2 cellular contexts compared by ENCODE assay signal in the genomic region with DNA sequence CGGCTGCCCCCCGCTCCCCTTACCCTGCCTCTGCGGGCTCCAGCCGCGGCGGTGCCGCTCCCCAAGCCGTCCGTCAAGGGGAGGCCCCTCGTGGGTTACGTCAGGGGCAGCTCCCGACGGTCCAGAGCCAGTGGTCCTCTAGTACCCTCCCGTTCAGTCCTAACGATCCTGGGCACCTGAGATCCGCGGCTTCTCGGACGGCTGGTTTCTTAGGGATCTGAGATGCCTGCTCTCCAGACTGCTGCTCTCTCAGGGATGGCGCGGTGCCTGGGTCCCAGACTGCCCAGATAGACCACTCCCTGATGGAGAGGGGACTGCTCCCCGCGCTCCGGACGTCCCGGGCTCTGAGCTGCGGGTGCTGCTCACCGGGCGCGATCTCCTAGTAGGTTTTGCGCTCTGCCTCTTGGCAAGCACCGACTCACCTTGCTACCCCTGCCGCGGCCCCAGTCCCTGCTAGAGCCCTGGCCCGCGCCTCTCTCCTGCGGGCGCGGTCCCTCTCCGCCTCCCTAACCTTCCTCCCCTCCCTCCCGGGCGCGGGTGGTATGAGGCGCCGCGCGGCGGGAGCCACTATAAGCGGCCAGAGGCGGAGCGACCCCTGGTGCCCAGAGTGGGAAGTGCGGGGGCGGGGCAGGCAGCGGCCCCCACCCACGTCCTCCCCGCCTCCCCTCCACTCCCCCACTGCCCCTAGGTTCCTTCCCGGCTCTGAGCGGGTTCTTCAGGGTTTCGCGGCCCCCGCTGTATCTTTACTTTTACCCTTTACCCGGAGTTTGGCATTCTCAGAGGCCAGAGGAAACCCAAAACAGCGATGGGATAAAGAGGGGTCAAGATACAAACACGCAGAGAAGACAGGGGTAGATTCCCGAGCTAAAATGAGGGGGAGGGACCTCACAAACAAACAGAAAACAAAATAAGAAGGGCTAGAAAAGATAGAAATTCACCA.
A peak's percentile ranks its signal among the peaks of the same experiment; 100 is the strongest.
TF ChIP-seq lines count a peak whose summit lies in the region.

A gene (minus strand): TSS at position 544 of the 940 bp plus-strand sequence. CDS start 711 bp downstream, outside the sequence.

TF ChIP-seq in GM23338, 12 proteins besides CTCF, POLR2A, EP300 and RAD21:
- TF ChIP-seq ZNF114 (CRISPR knock-in tag; IDR thresholded peaks at IDR 0.05): no peak
- TF ChIP-seq, protein P1, sequence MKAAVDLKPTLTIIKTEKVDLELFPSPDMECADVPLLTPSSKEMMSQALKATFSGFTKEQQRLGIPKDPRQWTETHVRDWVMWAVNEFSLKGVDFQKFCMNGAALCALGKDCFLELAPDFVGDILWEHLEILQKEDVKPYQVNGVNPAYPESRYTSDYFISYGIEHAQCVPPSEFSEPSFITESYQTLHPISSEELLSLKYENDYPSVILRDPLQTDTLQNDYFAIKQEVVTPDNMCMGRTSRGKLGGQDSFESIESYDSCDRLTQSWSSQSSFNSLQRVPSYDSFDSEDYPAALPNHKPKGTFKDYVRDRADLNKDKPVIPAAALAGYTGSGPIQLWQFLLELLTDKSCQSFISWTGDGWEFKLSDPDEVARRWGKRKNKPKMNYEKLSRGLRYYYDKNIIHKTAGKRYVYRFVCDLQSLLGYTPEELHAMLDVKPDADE (IDR thresholded peaks at IDR 0.05): no peak
- TF ChIP-seq NANOG (IDR thresholded peaks at IDR 0.05; ENCODE audit: borderline replicate concordance): no peak
- peak; percentile 97 for TF ChIP-seq EZH2 (IDR thresholded peaks at IDR 0.05; ENCODE audit: low read depth, unreplicated experiment)
- peak; percentile 67 for TF ChIP-seq EZH2phosphoT487 (IDR thresholded peaks at IDR 0.05; ENCODE audit: unreplicated experiment)
- TF ChIP-seq, protein P2, sequence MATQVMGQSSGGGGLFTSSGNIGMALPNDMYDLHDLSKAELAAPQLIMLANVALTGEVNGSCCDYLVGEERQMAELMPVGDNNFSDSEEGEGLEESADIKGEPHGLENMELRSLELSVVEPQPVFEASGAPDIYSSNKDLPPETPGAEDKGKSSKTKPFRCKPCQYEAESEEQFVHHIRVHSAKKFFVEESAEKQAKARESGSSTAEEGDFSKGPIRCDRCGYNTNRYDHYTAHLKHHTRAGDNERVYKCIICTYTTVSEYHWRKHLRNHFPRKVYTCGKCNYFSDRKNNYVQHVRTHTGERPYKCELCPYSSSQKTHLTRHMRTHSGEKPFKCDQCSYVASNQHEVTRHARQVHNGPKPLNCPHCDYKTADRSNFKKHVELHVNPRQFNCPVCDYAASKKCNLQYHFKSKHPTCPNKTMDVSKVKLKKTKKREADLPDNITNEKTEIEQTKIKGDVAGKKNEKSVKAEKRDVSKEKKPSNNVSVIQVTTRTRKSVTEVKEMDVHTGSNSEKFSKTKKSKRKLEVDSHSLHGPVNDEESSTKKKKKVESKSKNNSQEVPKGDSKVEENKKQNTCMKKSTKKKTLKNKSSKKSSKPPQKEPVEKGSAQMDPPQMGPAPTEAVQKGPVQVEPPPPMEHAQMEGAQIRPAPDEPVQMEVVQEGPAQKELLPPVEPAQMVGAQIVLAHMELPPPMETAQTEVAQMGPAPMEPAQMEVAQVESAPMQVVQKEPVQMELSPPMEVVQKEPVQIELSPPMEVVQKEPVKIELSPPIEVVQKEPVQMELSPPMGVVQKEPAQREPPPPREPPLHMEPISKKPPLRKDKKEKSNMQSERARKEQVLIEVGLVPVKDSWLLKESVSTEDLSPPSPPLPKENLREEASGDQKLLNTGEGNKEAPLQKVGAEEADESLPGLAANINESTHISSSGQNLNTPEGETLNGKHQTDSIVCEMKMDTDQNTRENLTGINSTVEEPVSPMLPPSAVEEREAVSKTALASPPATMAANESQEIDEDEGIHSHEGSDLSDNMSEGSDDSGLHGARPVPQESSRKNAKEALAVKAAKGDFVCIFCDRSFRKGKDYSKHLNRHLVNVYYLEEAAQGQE (IDR thresholded peaks at IDR 0.05; ENCODE audit: unreplicated experiment): no peak
- peak; percentile 36; the same call in 1 of the 2 replicates for TF ChIP-seq CREB1 (CRISPR knock-in tag; IDR thresholded peaks at IDR 0.05; ENCODE audit: low read depth)
- TF ChIP-seq POLR2AphosphoS5 (IDR thresholded peaks at IDR 0.05; ENCODE audit: low read depth): no peak
- no peak for TF ChIP-seq ZNF331 (CRISPR knock-in tag; IDR thresholded peaks at IDR 0.05; ENCODE audit: low read depth)
- TF ChIP-seq STAT1 (IDR thresholded peaks at IDR 0.05; ENCODE audit: unreplicated experiment): no peak

TF ChIP-seq in K562, 482 proteins besides CTCF, POLR2A, EP300 and RAD21 (continues in another document):
- peak; percentile 39; the same call in 1 of the 2 replicates for TF ChIP-seq ZNF263 (CRISPR knock-in tag; IDR thresholded peaks at IDR 0.05; ENCODE audit: borderline replicate concordance)
- TF ChIP-seq TCF3 (CRISPR knock-in tag; IDR thresholded peaks at IDR 0.05): no peak
- TF ChIP-seq NBN (IDR thresholded peaks at IDR 0.05; ENCODE audit: low read depth): no peak
- TF ChIP-seq, protein P3, sequence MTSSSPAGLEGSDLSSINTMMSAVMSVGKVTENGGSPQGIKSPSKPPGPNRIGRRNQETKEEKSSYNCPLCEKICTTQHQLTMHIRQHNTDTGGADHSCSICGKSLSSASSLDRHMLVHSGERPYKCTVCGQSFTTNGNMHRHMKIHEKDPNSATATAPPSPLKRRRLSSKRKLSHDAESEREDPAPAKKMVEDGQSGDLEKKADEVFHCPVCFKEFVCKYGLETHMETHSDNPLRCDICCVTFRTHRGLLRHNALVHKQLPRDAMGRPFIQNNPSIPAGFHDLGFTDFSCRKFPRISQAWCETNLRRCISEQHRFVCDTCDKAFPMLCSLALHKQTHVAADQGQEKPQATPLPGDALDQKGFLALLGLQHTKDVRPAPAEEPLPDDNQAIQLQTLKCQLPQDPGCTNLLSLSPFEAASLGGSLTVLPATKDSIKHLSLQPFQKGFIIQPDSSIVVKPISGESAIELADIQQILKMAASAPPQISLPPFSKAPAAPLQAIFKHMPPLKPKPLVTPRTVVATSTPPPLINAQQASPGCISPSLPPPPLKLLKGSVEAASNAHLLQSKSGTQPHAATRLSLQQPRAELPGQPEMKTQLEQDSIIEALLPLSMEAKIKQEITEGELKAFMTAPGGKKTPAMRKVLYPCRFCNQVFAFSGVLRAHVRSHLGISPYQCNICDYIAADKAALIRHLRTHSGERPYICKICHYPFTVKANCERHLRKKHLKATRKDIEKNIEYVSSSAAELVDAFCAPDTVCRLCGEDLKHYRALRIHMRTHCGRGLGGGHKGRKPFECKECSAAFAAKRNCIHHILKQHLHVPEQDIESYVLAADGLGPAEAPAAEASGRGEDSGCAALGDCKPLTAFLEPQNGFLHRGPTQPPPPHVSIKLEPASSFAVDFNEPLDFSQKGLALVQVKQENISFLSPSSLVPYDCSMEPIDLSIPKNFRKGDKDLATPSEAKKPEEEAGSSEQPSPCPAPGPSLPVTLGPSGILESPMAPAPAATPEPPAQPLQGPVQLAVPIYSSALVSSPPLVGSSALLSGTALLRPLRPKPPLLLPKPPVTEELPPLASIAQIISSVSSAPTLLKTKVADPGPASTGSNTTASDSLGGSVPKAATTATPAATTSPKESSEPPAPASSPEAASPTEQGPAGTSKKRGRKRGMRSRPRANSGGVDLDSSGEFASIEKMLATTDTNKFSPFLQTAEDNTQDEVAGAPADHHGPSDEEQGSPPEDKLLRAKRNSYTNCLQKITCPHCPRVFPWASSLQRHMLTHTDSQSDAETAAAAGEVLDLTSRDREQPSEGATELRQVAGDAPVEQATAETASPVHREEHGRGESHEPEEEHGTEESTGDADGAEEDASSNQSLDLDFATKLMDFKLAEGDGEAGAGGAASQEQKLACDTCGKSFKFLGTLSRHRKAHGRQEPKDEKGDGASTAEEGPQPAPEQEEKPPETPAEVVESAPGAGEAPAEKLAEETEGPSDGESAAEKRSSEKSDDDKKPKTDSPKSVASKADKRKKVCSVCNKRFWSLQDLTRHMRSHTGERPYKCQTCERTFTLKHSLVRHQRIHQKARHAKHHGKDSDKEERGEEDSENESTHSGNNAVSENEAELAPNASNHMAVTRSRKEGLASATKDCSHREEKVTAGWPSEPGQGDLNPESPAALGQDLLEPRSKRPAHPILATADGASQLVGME (CRISPR knock-in tag; IDR thresholded peaks at IDR 0.05): no peak
- peak; percentile 60; the same call in 1 of the 2 replicates for TF ChIP-seq PHF8 (IDR thresholded peaks at IDR 0.05; ENCODE audit: borderline replicate concordance, low read length)
- TF ChIP-seq RBM34 (IDR thresholded peaks at IDR 0.05; ENCODE audit: borderline replicate concordance, insufficient read depth, low read length): no peak
- TF ChIP-seq CREM (IDR thresholded peaks at IDR 0.05; ENCODE audit: low read depth): peak; percentile 65
- peak; percentile 58 for TF ChIP-seq MYC (IDR thresholded peaks at IDR 0.05; ENCODE audit: low read depth, low read length)
- no peak for TF ChIP-seq MYC (CRISPR knock-in tag; IDR thresholded peaks at IDR 0.05; ENCODE audit: borderline replicate concordance, low read depth)
- TF ChIP-seq PPARD (CRISPR knock-in tag; IDR thresholded peaks at IDR 0.05): no peak
- TF ChIP-seq SETDB1 (IDR thresholded peaks at IDR 0.05; ENCODE audit: low read length): no peak
- TF ChIP-seq PML (IDR thresholded peaks at IDR 0.05; ENCODE audit: low read length): 0 out of 2 replicates have a peak, but pooled peaks have one; percentile 18
- no peak for TF ChIP-seq FOXK2 (conservative IDR thresholded peaks at IDR 0.05 in 1 of 2, IDR thresholded peaks at IDR 0.05 in 1 of 2; ENCODE audit: low read depth in 2 of 2)
- no peak for TF ChIP-seq ZNF584 (CRISPR knock-in tag; IDR thresholded peaks at IDR 0.05; ENCODE audit: low read depth)
- TF ChIP-seq CBX1 (IDR thresholded peaks at IDR 0.05; ENCODE audit: low read depth): 0 out of 2 replicates have a peak, but pooled peaks have one; percentile 10
- no peak for TF ChIP-seq ZNF444 (CRISPR knock-in tag; IDR thresholded peaks at IDR 0.05)
- TF ChIP-seq TAF1 (IDR thresholded peaks at IDR 0.05; ENCODE audit: control insufficient read depth, extremely low read depth, insufficient read depth, low read length, severe bottlenecking): peak; percentile 14
- TF ChIP-seq CXXC5 (CRISPR knock-in tag; IDR thresholded peaks at IDR 0.05): peak; percentile 42; the same call in 1 of the 2 replicates
- no peak; a peak in 1 of 4 replicates for TF ChIP-seq FOXA3 (CRISPR knock-in tag; conservative IDR thresholded peaks at IDR 0.05 in 1 of 2, IDR thresholded peaks at IDR 0.05 in 1 of 2)
- no peak for TF ChIP-seq RBM15 (IDR thresholded peaks at IDR 0.05; ENCODE audit: insufficient read depth, low read length)
- TF ChIP-seq MAZ (CRISPR knock-in tag; conservative IDR thresholded peaks at IDR 0.05 in 1 of 2, IDR thresholded peaks at IDR 0.05 in 1 of 2): peak; percentile 89 to 99
- TF ChIP-seq, protein P4, sequence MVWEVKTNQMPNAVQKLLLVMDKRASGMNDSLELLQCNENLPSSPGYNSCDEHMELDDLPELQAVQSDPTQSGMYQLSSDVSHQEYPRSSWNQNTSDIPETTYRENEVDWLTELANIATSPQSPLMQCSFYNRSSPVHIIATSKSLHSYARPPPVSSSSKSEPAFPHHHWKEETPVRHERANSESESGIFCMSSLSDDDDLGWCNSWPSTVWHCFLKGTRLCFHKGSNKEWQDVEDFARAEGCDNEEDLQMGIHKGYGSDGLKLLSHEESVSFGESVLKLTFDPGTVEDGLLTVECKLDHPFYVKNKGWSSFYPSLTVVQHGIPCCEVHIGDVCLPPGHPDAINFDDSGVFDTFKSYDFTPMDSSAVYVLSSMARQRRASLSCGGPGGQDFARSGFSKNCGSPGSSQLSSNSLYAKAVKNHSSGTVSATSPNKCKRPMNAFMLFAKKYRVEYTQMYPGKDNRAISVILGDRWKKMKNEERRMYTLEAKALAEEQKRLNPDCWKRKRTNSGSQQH (CRISPR knock-in tag; IDR thresholded peaks at IDR 0.05): no peak
- no peak for TF ChIP-seq ZNF445 (CRISPR knock-in tag; IDR thresholded peaks at IDR 0.05; ENCODE audit: low read depth)
- TF ChIP-seq NR4A1 (CRISPR knock-in tag; IDR thresholded peaks at IDR 0.05): no peak
- no peak for TF ChIP-seq NR4A1 (tag; IDR thresholded peaks at IDR 0.05)
- TF ChIP-seq KAT7 (CRISPR knock-in tag; IDR thresholded peaks at IDR 0.05; ENCODE audit: borderline replicate concordance): peak; percentile 61; the same call in 1 of the 2 replicates
- no peak for TF ChIP-seq RFX7 (CRISPR knock-in tag; IDR thresholded peaks at IDR 0.05)
- TF ChIP-seq, protein P5, sequence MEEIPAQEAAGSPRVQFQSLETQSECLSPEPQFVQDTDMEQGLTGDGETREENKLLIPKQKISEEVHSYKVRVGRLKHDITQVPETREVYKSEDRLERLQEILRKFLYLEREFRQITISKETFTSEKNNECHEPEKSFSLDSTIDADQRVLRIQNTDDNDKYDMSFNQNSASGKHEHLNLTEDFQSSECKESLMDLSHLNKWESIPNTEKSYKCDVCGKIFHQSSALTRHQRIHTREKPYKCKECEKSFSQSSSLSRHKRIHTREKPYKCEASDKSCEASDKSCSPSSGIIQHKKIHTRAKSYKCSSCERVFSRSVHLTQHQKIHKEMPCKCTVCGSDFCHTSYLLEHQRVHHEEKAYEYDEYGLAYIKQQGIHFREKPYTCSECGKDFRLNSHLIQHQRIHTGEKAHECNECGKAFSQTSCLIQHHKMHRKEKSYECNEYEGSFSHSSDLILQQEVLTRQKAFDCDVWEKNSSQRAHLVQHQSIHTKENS (CRISPR knock-in tag; IDR thresholded peaks at IDR 0.05): no peak
- no peak for TF ChIP-seq SAFB (IDR thresholded peaks at IDR 0.05; ENCODE audit: borderline replicate concordance, low read depth, low read length)
- TF ChIP-seq POU5F1 (IDR thresholded peaks at IDR 0.05; ENCODE audit: borderline replicate concordance, low read depth, low read length, partially characterized antibody): no peak
- TF ChIP-seq, protein P6, sequence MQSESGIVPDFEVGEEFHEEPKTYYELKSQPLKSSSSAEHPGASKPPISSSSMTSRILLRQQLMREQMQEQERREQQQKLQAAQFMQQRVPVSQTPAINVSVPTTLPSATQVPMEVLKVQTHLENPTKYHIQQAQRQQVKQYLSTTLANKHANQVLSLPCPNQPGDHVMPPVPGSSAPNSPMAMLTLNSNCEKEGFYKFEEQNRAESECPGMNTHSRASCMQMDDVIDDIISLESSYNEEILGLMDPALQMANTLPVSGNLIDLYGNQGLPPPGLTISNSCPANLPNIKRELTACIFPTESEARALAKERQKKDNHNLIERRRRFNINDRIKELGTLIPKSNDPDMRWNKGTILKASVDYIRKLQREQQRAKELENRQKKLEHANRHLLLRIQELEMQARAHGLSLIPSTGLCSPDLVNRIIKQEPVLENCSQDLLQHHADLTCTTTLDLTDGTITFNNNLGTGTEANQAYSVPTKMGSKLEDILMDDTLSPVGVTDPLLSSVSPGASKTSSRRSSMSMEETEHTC (IDR thresholded peaks at IDR 0.05): no peak
- TF ChIP-seq ZNF717 (CRISPR knock-in tag; IDR thresholded peaks at IDR 0.05): no peak
- peak; percentile 95 for TF ChIP-seq KDM2B (CRISPR knock-in tag; IDR thresholded peaks at IDR 0.05)
- no peak for TF ChIP-seq ZFP30 (CRISPR knock-in tag; IDR thresholded peaks at IDR 0.05; ENCODE audit: borderline replicate concordance)
